1 cellular context compared by ENCODE assay signal in genomic region chr18:2994190-2994589, GRCh38.
TF ChIP-seq lines count a peak whose summit lies in the region.

No MANE protein-coding gene starts in this region.

TF ChIP-seq in SK-N-SH, 30 proteins besides CTCF, POLR2A, EP300 and RAD21 (continued from another document):
- TF ChIP-seq NFIC (IDR thresholded peaks at IDR 0.05; ENCODE audit: borderline replicate concordance) (no peak), YY1 (IDR thresholded peaks at IDR 0.05; ENCODE audit: low read depth) (no peak), JUND (IDR thresholded peaks at IDR 0.05) (no peak), MEF2A (IDR thresholded peaks at IDR 0.05; ENCODE audit: borderline replicate concordance, low read depth) (no peak), POLR2AphosphoS5 (IDR thresholded peaks at IDR 0.05; ENCODE audit: low read depth, low read length) (no peak), FOSL2 (IDR thresholded peaks at IDR 0.05; ENCODE audit: borderline replicate concordance, low read depth) (no peak)
